Comparison of ENCODE assay signal across 12 cellular contexts in genomic region chr3:141049681-141050080, GRCh38. TPM values are rescaled to one million over a fixed set of nuclear protein-coding genes. Genes with fewer than 3 reads are reported as not detected.
DNase-seq lines count a peak whose midpoint lies in the region; ATAC-seq and TF ChIP-seq lines count a peak whose summit lies in the region.
"Had no signal": no experiment of that assay in that cellular context is flagged by ENCODE, and none has a peak within 500 bp of the region (broad histone marks: within the 10 kb centered on the region; RNA-seq: fewer than 3 reads in every experiment).

No MANE protein-coding gene starts in this region.

- ATAC-seq in activated CD8-positive, alpha-beta memory T cell treated with anti-CD3 and anti-CD28 coated beads, Interleukin-2, amount 10 ng/mL, durations not matched to agents 7 days and 5 days = peak; percentile 46
- ATAC-seq in stimulated activated effector memory CD8-positive, alpha-beta T cell treated with anti-CD3 and anti-CD28 coated beads, Interleukin-12 subunit alpha, Interleukin-12 subunit beta, amount 100 ng/mL, for 72 hours = peak; percentile 27
- no peak for ATAC-seq in GM21529 (IDR thresholded peaks at IDR 0.05; ENCODE audit: unreplicated experiment)
- ATAC-seq: CD8-positive, alpha-beta T cell had no signal

- no peaks in the 10 kb centered on the region for H3K9me3 Mint-ChIP-seq in activated CD8-positive, alpha-beta memory T cell treated with anti-CD3 and anti-CD28 coated beads, Interleukin-2, amount 10 ng/mL, durations not matched to agents 7 days and 5 days (ENCODE audit: low read depth)
- H3K9me3 Mint-ChIP-seq in stimulated activated effector memory CD8-positive, alpha-beta T cell treated with anti-CD3 and anti-CD28 coated beads, Interleukin-12 subunit alpha, Interleukin-12 subunit beta, amount 100 ng/mL, for 72 hours = no peaks in the 10 kb centered on the region
- H3K9me3 Mint-ChIP-seq: CD8-positive, alpha-beta T cell had no signal

- H3K4me3 Mint-ChIP-seq in activated CD8-positive, alpha-beta memory T cell treated with anti-CD3 and anti-CD28 coated beads, Interleukin-2, amount 10 ng/mL, durations not matched to agents 7 days and 5 days = no peak overlapping the region
- H3K4me3 Mint-ChIP-seq in stimulated activated effector memory CD8-positive, alpha-beta T cell treated with anti-CD3 and anti-CD28 coated beads, Interleukin-12 subunit alpha, Interleukin-12 subunit beta, amount 100 ng/mL, for 72 hours = no peak overlapping the region

- peak; percentile 53 for TF ChIP-seq CTCF in brain microvascular endothelial cell (IDR thresholded peaks at IDR 0.05; ENCODE audit: low read depth, low read length, missing control alignments)

- H3K36me3 ChIP-seq in brain microvascular endothelial cell (replicated peaks) = no peaks in the 10 kb centered on the region
- H3K36me3 ChIP-seq: tibial nerve had no signal

- no peak overlapping the region for H3K27ac Mint-ChIP-seq in activated CD8-positive, alpha-beta memory T cell treated with anti-CD3 and anti-CD28 coated beads, Interleukin-2, amount 10 ng/mL, durations not matched to agents 7 days and 5 days
- no peak overlapping the region for H3K27ac Mint-ChIP-seq in stimulated activated effector memory CD8-positive, alpha-beta T cell treated with anti-CD3 and anti-CD28 coated beads, Interleukin-12 subunit alpha, Interleukin-12 subunit beta, amount 100 ng/mL, for 72 hours
- H3K27ac Mint-ChIP-seq: CD8-positive, alpha-beta T cell had no signal

- H3K27ac ChIP-seq in brain microvascular endothelial cell = no peak overlapping the region
- H3K27ac ChIP-seq: tibial nerve had no signal

- H3K4me1 Mint-ChIP-seq in activated CD8-positive, alpha-beta memory T cell treated with anti-CD3 and anti-CD28 coated beads, Interleukin-2, amount 10 ng/mL, durations not matched to agents 7 days and 5 days = peaks cover 12% of the 10 kb centered on the region
- H3K4me1 Mint-ChIP-seq in stimulated activated effector memory CD8-positive, alpha-beta T cell treated with anti-CD3 and anti-CD28 coated beads, Interleukin-12 subunit alpha, Interleukin-12 subunit beta, amount 100 ng/mL, for 72 hours = peaks cover 17% of the 10 kb centered on the region

- peaks cover 76% of the 10 kb centered on the region for H3K27me3 Mint-ChIP-seq in activated CD8-positive, alpha-beta memory T cell treated with anti-CD3 and anti-CD28 coated beads, Interleukin-2, amount 10 ng/mL, durations not matched to agents 7 days and 5 days

- CTCF ChIA-PET in activated CD8-positive, alpha-beta memory T cell treated with anti-CD3 and anti-CD28 coated beads, Interleukin-2, amount 10 ng/mL, durations not matched to agents 7 days and 5 days (lab: Charles Lee) = no interaction called here

- H3K4me3 ChIP-seq in brain microvascular endothelial cell (ENCODE audit: low read depth, low read length) = no peak overlapping the region
- H3K4me3 ChIP-seq: tibial nerve had no signal

- DNase-seq in activated CD8-positive, alpha-beta memory T cell treated with anti-CD3 and anti-CD28 coated beads, Interleukin-2, amount 10 ng/mL, durations not matched to agents 7 days and 5 days = no peak
- DNase-seq in activated CD8-positive, alpha-beta memory T cell treated with anti-CD3 and anti-CD28 coated beads, Interleukin-2, amount 50 U/mL, for 4 hours = no peak
- DNase-seq in NAMALWA (ENCODE audit: low spot score) (peak; percentile 50), brain microvascular endothelial cell (no peak), NCI-H2171 treated with DMSO at 0.1 percent for 48 hours (lab: John Stamatoyannopoulos, UW) (no peak)
- DNase-seq in stimulated activated effector memory CD8-positive, alpha-beta T cell treated with anti-CD3 and anti-CD28 coated beads, Interleukin-12 subunit alpha, Interleukin-12 subunit beta, amount 100 ng/mL, for 72 hours (ENCODE audit: low spot score in 2 of 2) = no peak
- no peak for DNase-seq in NK-92 treated with Interleukin-12 subunit alpha and Interleukin-12 subunit beta, amount 100 ng/mL, for 24 hours (lab: John Stamatoyannopoulos, UW)
- DNase-seq: CD8-positive, alpha-beta T cell; Right ventricle myocardium superior; stimulated activated CD4-positive, alpha-beta T cell treated with anti-CD3 and anti-CD28 coated beads, Interleukin-4, amount 100 ng/mL, for 1 hour had no signal

- in situ Hi-C loops in brain microvascular endothelial cell (cut with HindIII; ENCODE audit: low pct_ligation_motif_present, low sequenced_read_pairs) = no loop called here

- H3K27me3 ChIP-seq in brain microvascular endothelial cell (replicated peaks) = peaks cover 52% of the 10 kb centered on the region

- H3K36me3 Mint-ChIP-seq in activated CD8-positive, alpha-beta memory T cell treated with anti-CD3 and anti-CD28 coated beads, Interleukin-2, amount 10 ng/mL, durations not matched to agents 7 days and 5 days = no peaks in the 10 kb centered on the region
- H3K36me3 Mint-ChIP-seq in stimulated activated effector memory CD8-positive, alpha-beta T cell treated with anti-CD3 and anti-CD28 coated beads, Interleukin-12 subunit alpha, Interleukin-12 subunit beta, amount 100 ng/mL, for 72 hours = no peaks in the 10 kb centered on the region
- H3K36me3 Mint-ChIP-seq: CD8-positive, alpha-beta T cell had no signal

RNA-seq across cellular contexts. Expression of gene SPSB4, which starts 1.5 kb away (rescaled TPM):
- under 1 TPM in 1 of 2 experiments, not detected in 1; 0.28 TPM for total RNA-seq in activated CD8-positive, alpha-beta memory T cell treated with anti-CD3 and anti-CD28 coated beads, Interleukin-2, amount 10 ng/mL, durations not matched to agents 7 days and 5 days
- total RNA-seq: CD8-positive, alpha-beta T cell had no signal
